In genomic region chr9:91071185-91071990, GRCh38 we compare ENCODE assay signal across 9 cellular contexts.
A peak's percentile ranks its signal among the peaks of the same experiment; 100 is the strongest.
DNase-seq lines count a peak whose midpoint lies in the region; ATAC-seq, FAIRE-seq and TF ChIP-seq lines count a peak whose summit lies in the region.
"Had no signal": no experiment of that assay in that cellular context is flagged by ENCODE, and none has a peak within 500 bp of the region (broad histone marks: within the 10 kb centered on the region; RNA-seq: fewer than 3 reads in every experiment).

No MANE protein-coding gene starts in this region.

- ATAC-seq in HCT116 (peak; percentile 78), HG03196 (IDR thresholded peaks at IDR 0.05; ENCODE audit: unreplicated experiment) (no peak), HG03460 (IDR thresholded peaks at IDR 0.05; ENCODE audit: unreplicated experiment) (no peak)

- POLR2A ChIA-PET in HCT116 (lab: Charles Lee), result interaction anchor here (0.6 kb wide), 1 partner anchor 1738 kb away, joined by 3 read pairs; no protein-coding TSS in a partner anchor

- H3K4me1 ChIP-seq in HCT116 (ENCODE audit: control insufficient read depth in 1 of 2, insufficient read depth in 2 of 2, low read length in 2 of 2) (peaks cover 16% of the 10 kb centered on the region in 2 experiments), endodermal cell (ENCODE audit: control insufficient read depth, insufficient read depth, low read length) (no peaks in the 10 kb centered on the region), kidney (ENCODE audit: control insufficient read depth in 1 of 2, insufficient read depth in 1 of 2, low read depth in 1 of 2, low read length in 2 of 2) (no peaks in the 10 kb centered on the region)

- peak overlapping the region; percentile 43 for H3K27ac ChIP-seq in HCT116 (ENCODE audit: low read depth, low read length)
- no peak overlapping the region for H3K27ac ChIP-seq in endodermal cell (ENCODE audit: low read depth, low read length)
- H3K27ac ChIP-seq in kidney (ENCODE audit: low read depth in 2 of 2, low read length in 2 of 2), result no peak overlapping the region
- H3K27ac ChIP-seq: heart left ventricle had no signal

- H3K4me3 ChIP-seq in HCT116 (replicated peaks in 1 of 2; ENCODE audit: low read depth in 1 of 2, low read length in 2 of 2) (no peak overlapping the region), endodermal cell (ENCODE audit: low read length) (no peak overlapping the region), kidney (ENCODE audit: low read length in 2 of 2) (no peak overlapping the region)
- H3K4me3 ChIP-seq: heart left ventricle had no signal

- H3K36me3 ChIP-seq in HCT116 (ENCODE audit: control insufficient read depth in 1 of 2, insufficient read depth in 2 of 2, low read length in 2 of 2) (no peaks in the 10 kb centered on the region), endodermal cell (ENCODE audit: control insufficient read depth, insufficient read depth, low read length) (no peaks in the 10 kb centered on the region), kidney (ENCODE audit: control insufficient read depth in 1 of 2, insufficient read depth in 2 of 2, low read length in 2 of 2) (no peaks in the 10 kb centered on the region)
- H3K36me3 ChIP-seq: heart left ventricle had no signal

- no peak overlapping the region for H3K9ac ChIP-seq in HCT116 (ENCODE audit: low read length)
- no peak overlapping the region for H3K9ac ChIP-seq in endodermal cell (ENCODE audit: extremely low read depth, low read length, poor library complexity, severe bottlenecking)
- no peak overlapping the region for H3K9ac ChIP-seq in kidney (ENCODE audit: low read length in 2 of 2)

- peak overlapping the region; percentile 40 for H2AFZ ChIP-seq in HCT116 (ENCODE audit: low read depth, low read length, poor library complexity, severe bottlenecking)

- H3K27ac Mint-ChIP-seq in activated CD4-positive, alpha-beta T cell treated with anti-CD3 and anti-CD28 coated beads, Interleukin-2, amount 10 ng/mL, durations not matched to agents 24 days and 14 days, result peak overlapping the region; percentile 96
- peak overlapping the region; percentile 69 for H3K27ac Mint-ChIP-seq in endodermal cell

- no peak for TF ChIP-seq POLR2A in HCT116 (IDR thresholded peaks at IDR 0.05; ENCODE audit: borderline replicate concordance, extremely low read depth, insufficient read depth, insufficient read length)

- TF ChIP-seq RAD21 in HCT116 (IDR thresholded peaks at IDR 0.05; ENCODE audit: low read depth), result peak; percentile 9; the same call in 1 of the 2 replicates

- CTCF ChIA-PET in HCT116 (lab: Charles Lee), result no interaction called here

- H3K9me3 ChIP-seq in HCT116 (ENCODE audit: control insufficient read depth in 1 of 2, insufficient read depth in 1 of 2, low read depth in 1 of 2, low read length in 2 of 2), result no peaks in the 10 kb centered on the region
- no peaks in the 10 kb centered on the region for H3K9me3 ChIP-seq in endodermal cell (ENCODE audit: control insufficient read depth, low read length)
- no peaks in the 10 kb centered on the region for H3K9me3 ChIP-seq in kidney (ENCODE audit: control insufficient read depth in 1 of 2, low read length in 2 of 2)
- H3K9me3 ChIP-seq: heart left ventricle had no signal

- peaks cover 17% of the 10 kb centered on the region for H3K4me1 Mint-ChIP-seq in activated CD4-positive, alpha-beta T cell treated with anti-CD3 and anti-CD28 coated beads, Interleukin-2, amount 10 ng/mL, durations not matched to agents 24 days and 14 days
- peaks cover 14% of the 10 kb centered on the region for H3K4me1 Mint-ChIP-seq in endodermal cell

- RAD21 ChIA-PET in HCT116 (lab: Charles Lee; ENCODE audit: low non-redundant PET in 1 of 2, low total read pairs in 2 of 2, uncharacterized antibody in 2 of 2, unreplicated experiment in 2 of 2), result no interaction called here

- DNase-seq in HCT116 (ENCODE audit: low read depth, low spot score), result no peak
- peak; percentile 84 for DNase-seq in activated CD4-positive, alpha-beta T cell treated with anti-CD3 and anti-CD28 coated beads, Interleukin-2, amount 10 ng/mL, durations not matched to agents 24 days and 14 days
- DNase-seq in endodermal cell, result no peak
- peak; percentile 50 to 52 for DNase-seq in stimulated activated CD4-positive, alpha-beta T cell treated with anti-CD3 and anti-CD28 coated beads, Interleukin-2, amount 100 ng/mL, for 48 hours
- no peak for DNase-seq in kidney
- DNase-seq in SIG-M5 (lab: John Stamatoyannopoulos, UW), result no peak
- DNase-seq: heart left ventricle had no signal

- TF ChIP-seq CTCF in HCT116 (IDR thresholded peaks at IDR 0.05 in 2 of 3, conservative IDR thresholded peaks at IDR 0.05 in 1 of 3; ENCODE audit: borderline replicate concordance in 1 of 3, insufficient read depth in 1 of 3, low read depth in 2 of 3, low read length in 2 of 3) (no peak), endodermal cell (conservative IDR thresholded peaks at IDR 0.05) (no peak), kidney (IDR thresholded peaks at IDR 0.05; ENCODE audit: borderline replicate concordance, extremely low read depth, insufficient read depth) (no peak)

- H3K9me3 Mint-ChIP-seq in activated CD4-positive, alpha-beta T cell treated with anti-CD3 and anti-CD28 coated beads, Interleukin-2, amount 10 ng/mL, durations not matched to agents 24 days and 14 days, result peaks cover 9% of the 10 kb centered on the region
- H3K9me3 Mint-ChIP-seq in endodermal cell, result no peaks in the 10 kb centered on the region

- intact Hi-C loops in HCT116 (cut with micrococcal nuclease), result no loop called here
- intact Hi-C loops in activated CD4-positive, alpha-beta T cell treated with anti-CD3 and anti-CD28 coated beads, Interleukin-2, amount 10 ng/mL, durations not matched to agents 24 days and 14 days (cut with micrococcal nuclease), result loop anchor here (1.0 to 5.0 kb wide), 7 partner anchors 11 to 122 kb away; no protein-coding TSS in a partner anchor
- intact Hi-C loops in kidney (cut with DNase I), result no loop called here

- H3K9me2 ChIP-seq in HCT116 (ENCODE audit: insufficient read depth), result no peaks in the 10 kb centered on the region

- peak overlapping the region; percentile 48 for H3K4me2 ChIP-seq in HCT116 (ENCODE audit: low read length)

- H4K20me1 ChIP-seq in HCT116 (ENCODE audit: insufficient read depth), result no peaks in the 10 kb centered on the region

- H3K4me3 Mint-ChIP-seq in activated CD4-positive, alpha-beta T cell treated with anti-CD3 and anti-CD28 coated beads, Interleukin-2, amount 10 ng/mL, durations not matched to agents 24 days and 14 days, result peak overlapping the region; percentile 50
- H3K4me3 Mint-ChIP-seq in endodermal cell, result no peak overlapping the region

- FAIRE-seq in kidney (lab: Jason Lieb, UNC), result no peak

- WGBS in endodermal cell (ENCODE audit: insufficient coverage in 1 of 2, insufficient read length in 1 of 2), 2 experiments, result 81 to 87% methylated on average over 16 to 17 of the region's 17 CpGs

- H3K27me3 Mint-ChIP-seq in activated CD4-positive, alpha-beta T cell treated with anti-CD3 and anti-CD28 coated beads, Interleukin-2, amount 10 ng/mL, durations not matched to agents 24 days and 14 days, result no peaks in the 10 kb centered on the region
- peaks cover 16% of the 10 kb centered on the region for H3K27me3 Mint-ChIP-seq in endodermal cell (ENCODE audit: insufficient read depth)

- H3K79me2 ChIP-seq in HCT116 (ENCODE audit: insufficient read depth, low read length), result no peaks in the 10 kb centered on the region

- peaks cover 9% of the 10 kb centered on the region for H3K36me3 Mint-ChIP-seq in activated CD4-positive, alpha-beta T cell treated with anti-CD3 and anti-CD28 coated beads, Interleukin-2, amount 10 ng/mL, durations not matched to agents 24 days and 14 days (ENCODE audit: low read depth)
- no peaks in the 10 kb centered on the region for H3K36me3 Mint-ChIP-seq in endodermal cell (ENCODE audit: low read depth)

- BruUV-seq in HCT116 (replicated peaks; lab: Mats Ljungman, UMichigan), result no TSS peak

- H3K27me3 ChIP-seq in HCT116 (ENCODE audit: insufficient read depth, low read length) (no peaks in the 10 kb centered on the region), endodermal cell (ENCODE audit: control insufficient read depth, insufficient read depth, low read length, poor library complexity, severe bottlenecking) (no peaks in the 10 kb centered on the region)
- H3K27me3 ChIP-seq: heart left ventricle had no signal

TF ChIP-seq in HCT116, 20 proteins besides CTCF, POLR2A, EP300 and RAD21:
- TF ChIP-seq SP1 (IDR thresholded peaks at IDR 0.05; ENCODE audit: low read depth) (peak; percentile 13; the same call in 1 of the 2 replicates), ELF1 (IDR thresholded peaks at IDR 0.05; ENCODE audit: borderline replicate concordance, low read depth) (no peak), JUND (IDR thresholded peaks at IDR 0.05) (peak; percentile 36; the same call in 1 of the 2 replicates), FOSL1 (IDR thresholded peaks at IDR 0.05; ENCODE audit: low read depth) (peak; percentile 64), CEBPB (IDR thresholded peaks at IDR 0.05; ENCODE audit: low read depth) (peak; percentile 36; the same call in 1 of the 2 replicates), CBX3 (IDR thresholded peaks at IDR 0.05; ENCODE audit: low read depth) (peak; percentile 44; the same call in 1 of the 2 replicates), ATF3 (IDR thresholded peaks at IDR 0.05) (no peak), ZFX (IDR thresholded peaks at IDR 0.05) (peak; percentile 14; the same call in 1 of the 2 replicates), TCF7L2 (IDR thresholded peaks at IDR 0.05; ENCODE audit: borderline replicate concordance, extremely low read depth, insufficient read depth, insufficient read length) (no peak)

Comparison
In these comparisons a context has a peak if more than half of its experiments do, and no peak if none do; other contexts are left out.
1. DNase-seq: peak in activated CD4-positive, alpha-beta T cell treated with anti-CD3 and anti-CD28 coated beads, Interleukin-2, amount 10 ng/mL, durations not matched to agents 24 days and 14 days (single experiment) and stimulated activated CD4-positive, alpha-beta T cell treated with anti-CD3 and anti-CD28 coated beads, Interleukin-2, amount 100 ng/mL, for 48 hours (2 of 2); none in HCT116 (single experiment), endodermal cell (single experiment), kidney (single experiment) and SIG-M5 (single experiment).